In the genomic region with DNA sequence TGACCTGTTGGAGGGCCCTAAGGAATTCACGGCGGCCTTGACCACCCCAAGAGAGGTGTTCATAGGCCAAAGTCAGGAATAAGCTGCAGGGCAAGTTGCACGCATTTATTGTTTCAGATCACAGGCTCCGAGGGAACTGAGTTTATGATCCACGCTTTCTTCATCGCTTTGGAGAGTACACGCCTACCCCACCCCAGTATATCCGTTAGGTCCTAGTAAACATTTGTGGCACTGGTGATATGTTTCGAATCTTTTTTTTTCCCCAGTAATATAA, we compare ENCODE assay signal across 1 cellular context.
TF ChIP-seq lines count a peak whose summit lies in the region.

No MANE protein-coding gene starts in this region.

TF ChIP-seq in K562, 482 proteins besides CTCF, POLR2A, EP300 and RAD21:
- TF ChIP-seq GABPB1 (CRISPR knock-in tag; IDR thresholded peaks at IDR 0.05): 0 out of 2 replicates have a peak, but pooled peaks have one; percentile 11
- TF ChIP-seq FOXK1 (CRISPR knock-in tag; IDR thresholded peaks at IDR 0.05; ENCODE audit: borderline replicate concordance): 0 out of 2 replicates have a peak, but pooled peaks have one; percentile 44
- TF ChIP-seq, protein P1, sequence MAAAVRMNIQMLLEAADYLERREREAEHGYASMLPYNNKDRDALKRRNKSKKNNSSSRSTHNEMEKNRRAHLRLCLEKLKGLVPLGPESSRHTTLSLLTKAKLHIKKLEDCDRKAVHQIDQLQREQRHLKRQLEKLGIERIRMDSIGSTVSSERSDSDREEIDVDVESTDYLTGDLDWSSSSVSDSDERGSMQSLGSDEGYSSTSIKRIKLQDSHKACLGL (CRISPR knock-in tag; IDR thresholded peaks at IDR 0.05; ENCODE audit: borderline replicate concordance, poor library complexity, severe bottlenecking): no peak
- TF ChIP-seq HNRNPUL1 (IDR thresholded peaks at IDR 0.05; ENCODE audit: low read length): 0 out of 2 replicates have a peak, but pooled peaks have one; percentile 67
